11 cellular contexts compared by ENCODE assay signal in genomic region chr1:112762541-112763141, GRCh38. TPM values are rescaled to one million over a fixed set of nuclear protein-coding genes. Genes with fewer than 3 reads are reported as not detected.
DNase-seq lines count a peak whose midpoint lies in the region; ATAC-seq and TF ChIP-seq lines count a peak whose summit lies in the region.
"Had no signal": no experiment of that assay in that cellular context is flagged by ENCODE, and none has a peak within 500 bp of the region (broad histone marks: within the 10 kb centered on the region; RNA-seq: fewer than 3 reads in every experiment).

No MANE protein-coding gene starts in this region.

- H3K4me2 ChIP-seq in mammary epithelial cell (ENCODE audit: insufficient read depth, low read depth, low read length): peak overlapping the region; percentile 65

- BruUV-seq in mammary epithelial cell (replicated peaks; lab: Mats Ljungman, UMichigan): TSS peak; percentile 51

- H3K27ac ChIP-seq in mammary epithelial cell (ENCODE audit: insufficient read depth, low read depth, low read length): peak overlapping the region; percentile 78
- H3K27ac ChIP-seq in mesodermal cell (ENCODE audit: low read depth, low read length, severe bottlenecking): peak overlapping the region; percentile 78
- H3K27ac ChIP-seq: adrenal gland, C4-2B had no signal

- intact Hi-C loops in mammary epithelial cell (cut with micrococcal nuclease): no loop called here

- peak overlapping the region in 2 of 3 experiments; percentile 14 to 16 for H3K4me3 ChIP-seq in mammary epithelial cell (replicated peaks in 1 of 3; ENCODE audit: insufficient read depth in 1 of 3, low read depth in 2 of 3, low read length in 3 of 3)
- no peak overlapping the region for H3K4me3 ChIP-seq in mesodermal cell (ENCODE audit: extremely low read depth, insufficient read depth, low read length, poor library complexity, severe bottlenecking)
- H3K4me3 ChIP-seq in H7 (ENCODE audit: insufficient read depth, low read depth, low read length): no peak overlapping the region
- H3K4me3 ChIP-seq: adrenal gland had no signal

- TF ChIP-seq POLR2A in erythroblast (IDR thresholded peaks at IDR 0.05; ENCODE audit: low read length): no peak

- DNase-seq in Ammon's horn (ENCODE audit: low spot score) (peak; percentile 10), NCI-H1694 (lab: John Stamatoyannopoulos, UW) (peak; percentile 9), mammary epithelial cell (peak; percentile 36), erythroblast (lab: John Stamatoyannopoulos, UW) (no peak), H7 (no peak)
- no peak for DNase-seq in NK-92 treated with Interleukin-12 subunit alpha and Interleukin-12 subunit beta, amount 100 ng/mL, for 24 hours (lab: John Stamatoyannopoulos, UW)
- DNase-seq: adrenal gland; stimulated activated naive CD8-positive, alpha-beta T cell treated with anti-CD3 and anti-CD28 coated beads, Interleukin-15, amount 100 ng/mL, for 72 hours had no signal

- CTCF ChIA-PET in mammary epithelial cell (lab: Charles Lee; ENCODE audit: low non-redundant PET): interaction anchor here (0.6 kb wide), 1 partner anchor 391 kb away, joined by 3 read pairs; no protein-coding TSS in a partner anchor

- no peaks in the 10 kb centered on the region for H3K79me2 ChIP-seq in mammary epithelial cell (ENCODE audit: insufficient read depth, low read length)

- H3K9me3 ChIP-seq in mammary epithelial cell (replicated peaks; ENCODE audit: insufficient read depth, low read length) (no peaks in the 10 kb centered on the region), mesodermal cell (ENCODE audit: control insufficient read depth, low read length) (peaks cover 2% of the 10 kb centered on the region)
- H3K9me3 ChIP-seq: adrenal gland had no signal

- H3K27me3 ChIP-seq in mammary epithelial cell (ENCODE audit: insufficient read depth, low read length) (no peaks in the 10 kb centered on the region), H7 (ENCODE audit: control insufficient read depth, insufficient read depth, low read length) (no peaks in the 10 kb centered on the region; the same call in 1 of the 2 replicates)
- H3K27me3 ChIP-seq: adrenal gland had no signal

- dilution Hi-C loops in mammary epithelial cell (cut with HindIII; ENCODE audit: low sequenced_read_pairs): no loop called here

- 2% methylated on average over 6 of the region's 6 CpGs for WGBS in mammary epithelial cell (ENCODE audit: low coverage, missing lambda C conversion rate)
- WGBS in mesodermal cell (ENCODE audit: insufficient coverage in 2 of 2), 2 experiments: 75 to 85% methylated on average over 1 to 3 of the region's 6 CpGs

- ATAC-seq in GM21723 (IDR thresholded peaks at IDR 0.05; ENCODE audit: unreplicated experiment): no peak
- ATAC-seq: stimulated activated naive CD8-positive, alpha-beta T cell treated with anti-CD3 and anti-CD28 coated beads, Interleukin-15, amount 100 ng/mL, for 72 hours had no signal

- H4K20me1 ChIP-seq in mammary epithelial cell (ENCODE audit: insufficient read depth, low read length): no peaks in the 10 kb centered on the region

- in situ Hi-C loops in mammary epithelial cell (cut with MboI; ENCODE audit: low sequenced_read_pairs in 2 of 2): no loop called here

- H3K4me1 ChIP-seq in mammary epithelial cell (ENCODE audit: insufficient read depth, low read length) (peaks cover 28% of the 10 kb centered on the region), mesodermal cell (ENCODE audit: control insufficient read depth, insufficient read depth, low read length, poor library complexity, severe bottlenecking) (peaks cover 24% of the 10 kb centered on the region)
- H3K4me1 ChIP-seq: adrenal gland had no signal

- H3K9ac ChIP-seq in mammary epithelial cell (ENCODE audit: insufficient read depth, low read length): peak overlapping the region; percentile 25

- peak overlapping the region; percentile 84 for H2AFZ ChIP-seq in mammary epithelial cell (ENCODE audit: low read depth, low read length)

- no peak for TF ChIP-seq CTCF in mammary epithelial cell (conservative IDR thresholded peaks at IDR 0.05 in 1 of 2, IDR thresholded peaks at IDR 0.05 in 1 of 2; ENCODE audit: extremely low read depth in 1 of 2, insufficient read depth in 1 of 2, low read depth in 1 of 2, low read length in 2 of 2)

- H3K36me3 ChIP-seq in mammary epithelial cell (ENCODE audit: insufficient read depth, low read length): no peaks in the 10 kb centered on the region
- no peaks in the 10 kb centered on the region for H3K36me3 ChIP-seq in mesodermal cell (ENCODE audit: control insufficient read depth, insufficient read depth, low read length)
- no peaks in the 10 kb centered on the region for H3K36me3 ChIP-seq in H7 (replicated peaks; ENCODE audit: control insufficient read depth, insufficient read depth, low read length)
- H3K36me3 ChIP-seq: adrenal gland had no signal

RNA-seq across cellular contexts. Expression of gene PPM1J, which starts 47.5 kb away (rescaled TPM):
- total RNA-seq in mammary epithelial cell: 1 to 10 TPM; 6.2 to 9.4 TPM
- polyA plus RNA-seq in mammary epithelial cell: 6.2 TPM
- polyA minus RNA-seq in mammary epithelial cell: 5.6 TPM
- 4.6 TPM for polyA plus RNA-seq in mesodermal cell (2013, experiment 1 of 2)
- 4.2 TPM for polyA plus RNA-seq in mesodermal cell (2013, experiment 2 of 2)
- 4.6 and 7.7 TPM in 2 replicates for total RNA-seq in H7 (2014; rRNA removed; shearing (Covaris generic))

RNA-seq across cellular contexts. Expression of gene RHOC, which starts 55.7 kb away (rescaled TPM):
- 100 to 1,000 TPM; 383 to 495 TPM for total RNA-seq in mammary epithelial cell
- 1,160 TPM for polyA plus RNA-seq in mammary epithelial cell
- polyA minus RNA-seq in mammary epithelial cell: 644 TPM
- 367 TPM for polyA plus RNA-seq in mesodermal cell (2013, experiment 1 of 2)
- polyA plus RNA-seq in mesodermal cell (2013, experiment 2 of 2): 306 TPM
- 71.9 and 121 TPM in 2 replicates for total RNA-seq in H7 (2014; rRNA removed; shearing (Covaris generic))

Comparison
In these comparisons a context has a peak if more than half of its experiments do, and no peak if none do; other contexts are left out.
1. DNase-seq: peak in Ammon's horn (single experiment), NCI-H1694 (single experiment) and mammary epithelial cell (single experiment); none in NK-92 treated with Interleukin-12 subunit alpha and Interleukin-12 subunit beta, amount 100 ng/mL, for 24 hours (single experiment), erythroblast (0 of 2) and H7 (single experiment).
2. H3K4me3 ChIP-seq: peak in mammary epithelial cell (2 of 3); none in mesodermal cell (single experiment) and H7 (single experiment).